Comparison of ENCODE assay signal across 1 cellular context in genomic region chr11:123525072-123525471, GRCh38.
TF ChIP-seq lines count a peak whose summit lies in the region.

No MANE protein-coding gene starts in this region.

TF ChIP-seq in GM23338, 12 proteins besides CTCF, POLR2A, EP300 and RAD21 (continued from another document):
- TF ChIP-seq REST (IDR thresholded peaks at IDR 0.05; ENCODE audit: unreplicated experiment) = no peak
- TF ChIP-seq POLR2AphosphoS5 (IDR thresholded peaks at IDR 0.05; ENCODE audit: low read depth) = no peak
- TF ChIP-seq ZNF331 (CRISPR knock-in tag; IDR thresholded peaks at IDR 0.05; ENCODE audit: low read depth) = no peak
- TF ChIP-seq NANOG (IDR thresholded peaks at IDR 0.05; ENCODE audit: borderline replicate concordance) = no peak
- TF ChIP-seq STAT1 (IDR thresholded peaks at IDR 0.05; ENCODE audit: unreplicated experiment) = no peak
- TF ChIP-seq EZH2phosphoT487 (IDR thresholded peaks at IDR 0.05; ENCODE audit: unreplicated experiment) = no peak
